Comparison of ENCODE assay signal across 8 cellular contexts in genomic region chr5:177086918-177087706, GRCh38. TPM values are rescaled to one million over a fixed set of nuclear protein-coding genes. Genes with fewer than 3 reads are reported as not detected.
DNase-seq lines count a peak whose midpoint lies in the region; ATAC-seq and TF ChIP-seq lines count a peak whose summit lies in the region.

No MANE protein-coding gene starts in this region.

- intact Hi-C loops in upper lobe of right lung (cut with DNase I), result no loop called here

- ATAC-seq in GM18498 (IDR thresholded peaks at IDR 0.05; ENCODE audit: unreplicated experiment) (peak; percentile 63), HG02623 (IDR thresholded peaks at IDR 0.05; ENCODE audit: unreplicated experiment) (peak; percentile 52), upper lobe of right lung (peak; percentile 75)

- H3K9me3 ChIP-seq in parathyroid adenoma (ENCODE audit: control insufficient read depth, low read length) (no peaks in the 10 kb centered on the region), upper lobe of right lung (no peaks in the 10 kb centered on the region)

- H3K27me3 ChIP-seq in parathyroid adenoma (ENCODE audit: control insufficient read depth, insufficient read depth, low read length) (no peaks in the 10 kb centered on the region), upper lobe of right lung (no peaks in the 10 kb centered on the region)

- H2AFZ ChIP-seq in parathyroid adenoma, result peak overlapping the region; percentile 86

- peak; percentile 24 for TF ChIP-seq CTCF in fibroblast of pulmonary artery (IDR thresholded peaks at IDR 0.05; ENCODE audit: low read length, missing control alignments)
- TF ChIP-seq CTCF in parathyroid adenoma (IDR thresholded peaks at IDR 0.05), result peak; percentile 50
- TF ChIP-seq CTCF in upper lobe of right lung (IDR thresholded peaks at IDR 0.05), result peak; percentile 68

- peak overlapping the region; percentile 67 for H3K4me2 ChIP-seq in parathyroid adenoma (ENCODE audit: low read length)

- no peaks in the 10 kb centered on the region for H3K79me2 ChIP-seq in parathyroid adenoma

- no peaks in the 10 kb centered on the region for H3K4me1 ChIP-seq in parathyroid adenoma
- peaks cover 17% of the 10 kb centered on the region for H3K4me1 ChIP-seq in upper lobe of right lung

- H3K36me3 ChIP-seq in parathyroid adenoma (ENCODE audit: control insufficient read depth, insufficient read depth, low read length), result no peaks in the 10 kb centered on the region
- no peaks in the 10 kb centered on the region for H3K36me3 ChIP-seq in upper lobe of right lung

- H3K27ac ChIP-seq in parathyroid adenoma (no peak overlapping the region), upper lobe of right lung (peak overlapping the region; percentile 68)

- DNase-seq in NCI-H460 (ENCODE audit: extremely low read depth, low read depth) (peak; percentile 30), activated T-cell treated with anti-CD3 and anti-CD28 coated beads for 1 hour (ENCODE audit: low read depth) (peak; percentile 44), fibroblast of pulmonary artery (ENCODE audit: low read depth) (no peak), upper lobe of right lung (peak; percentile 85), DMS79 (lab: John Stamatoyannopoulos, UW) (no peak)

- H3K9ac ChIP-seq in parathyroid adenoma, result peak overlapping the region; percentile 28

- H3K4me3 ChIP-seq in fibroblast of pulmonary artery (replicated peaks; ENCODE audit: low read depth, low read length) (peak overlapping the region; percentile 46), parathyroid adenoma (ENCODE audit: low read depth, low read length) (peak overlapping the region; percentile 34), upper lobe of right lung (peak overlapping the region; percentile 57)

RNA-seq across cellular contexts. Expression of gene FGFR4, which starts 0.4 kb away (rescaled TPM):
- 2.1 and 2.4 TPM in 2 replicates for total RNA-seq in NCI-H460 (2014; rRNA removed; shearing (Covaris generic))
- polyA plus RNA-seq in NCI-H460 (2014; cell fraction: nucleus; rRNA removed), result 15.1 and 21.1 TPM in 2 replicates
- 109 TPM for total RNA-seq in upper lobe of right lung

RNA-seq across cellular contexts. Expression of gene NSD1, which starts 46.5 kb away (rescaled TPM):
- 42.7 and 49.1 TPM in 2 replicates for total RNA-seq in NCI-H460 (2014; rRNA removed; shearing (Covaris generic))
- polyA plus RNA-seq in NCI-H460 (2014; cell fraction: nucleus; rRNA removed), result 13.1 and 20.4 TPM in 2 replicates
- 67.7 TPM for total RNA-seq in upper lobe of right lung

Comparison
In these comparisons a context has a peak if more than half of its experiments do, and no peak if none do; other contexts are left out.
1. DNase-seq: peak in NCI-H460 (single experiment), activated T-cell treated with anti-CD3 and anti-CD28 coated beads for 1 hour (single experiment) and upper lobe of right lung (single experiment); none in fibroblast of pulmonary artery (single experiment) and DMS79 (single experiment).
2. RNA of gene FGFR4, which starts 0.4 kb away (total RNA-seq): 109 TPM in upper lobe of right lung (single experiment); 2.1 to 2.4 TPM in NCI-H460; every median in the first group is over 10 times any median in the second.
3. Peak in every context shown above with its lines, with median percentiles within 50 percentile points of each other: ATAC-seq, H3K4me3 ChIP-seq and CTCF ChIP-seq.